Comparison of ENCODE assay signal across 10 cellular contexts in genomic region chr15:40342421-40343313, GRCh38. TPM values are rescaled to one million over a fixed set of nuclear protein-coding genes. Genes with fewer than 3 reads are reported as not detected.
A peak's percentile ranks its signal among the peaks of the same experiment; 100 is the strongest.
DNase-seq lines count a peak whose midpoint lies in the region; TF ChIP-seq lines count a peak whose summit lies in the region.
"Had no signal": no experiment of that assay in that cellular context is flagged by ENCODE, and none has a peak within 500 bp of the region (broad histone marks: within the 10 kb centered on the region; RNA-seq: fewer than 3 reads in every experiment).

No MANE protein-coding gene starts in this region.

- no peak for TF ChIP-seq CTCF in breast epithelium (IDR thresholded peaks at IDR 0.05)
- no peak for TF ChIP-seq CTCF in GM10266 (IDR thresholded peaks at IDR 0.05; ENCODE audit: control insufficient read depth, insufficient read depth, low read depth, missing control alignments)
- no peak for TF ChIP-seq CTCF in WERI-Rb-1 (IDR thresholded peaks at IDR 0.05; ENCODE audit: low read depth, low read length)

- peaks cover 18 to 39% of the 10 kb centered on the region in 2 donors for H3K4me1 ChIP-seq in breast epithelium
- H3K4me1 ChIP-seq in muscle layer of colon (ENCODE audit: insufficient read depth, low read length) = peaks cover 58% of the 10 kb centered on the region

- intact Hi-C loops in breast epithelium (cut with DNase I; ENCODE audit: low total_unique reads) = no loop called here

- no peak for TF ChIP-seq POLR2A in breast epithelium (IDR thresholded peaks at IDR 0.05)

- H3K27ac ChIP-seq in breast epithelium (peak overlapping the region; percentile 37 to 77), muscle layer of colon (ENCODE audit: low read depth, low read length) (peak overlapping the region; percentile 81), WERI-Rb-1 (no peak overlapping the region)

- no peaks in the 10 kb centered on the region for H3K36me3 ChIP-seq in breast epithelium
- no peaks in the 10 kb centered on the region for H3K36me3 ChIP-seq in muscle layer of colon (ENCODE audit: insufficient read depth, low read length)
- H3K36me3 ChIP-seq in WERI-Rb-1 = no peaks in the 10 kb centered on the region

- no peak overlapping the region for H3K9ac ChIP-seq in muscle layer of colon (ENCODE audit: low read length)

- no peaks in the 10 kb centered on the region for H3K27me3 ChIP-seq in breast epithelium
- no peaks in the 10 kb centered on the region for H3K27me3 ChIP-seq in muscle layer of colon (ENCODE audit: control insufficient read depth in 1 of 2, insufficient read depth in 2 of 2, low read length in 2 of 2)
- H3K27me3 ChIP-seq in WERI-Rb-1 (ENCODE audit: insufficient read depth, low read depth, severe bottlenecking) = no peaks in the 10 kb centered on the region

- H3K9me3 ChIP-seq in breast epithelium (no peaks in the 10 kb centered on the region), muscle layer of colon (ENCODE audit: low read length) (no peaks in the 10 kb centered on the region), WERI-Rb-1 (ENCODE audit: severe bottlenecking) (no peaks in the 10 kb centered on the region)

- H3K4me3 ChIP-seq in breast epithelium (no peak overlapping the region), muscle layer of colon (ENCODE audit: low read depth in 1 of 2, low read length in 2 of 2) (no peak overlapping the region), WERI-Rb-1 (ENCODE audit: low read depth, low read length) (no peak overlapping the region)

- peak; percentile 65 for DNase-seq in DMS53 (lab: John Stamatoyannopoulos, UW)
- no peak for DNase-seq in breast epithelium (ENCODE audit: low spot score in 2 of 2)
- DNase-seq in NCI-H2171 treated with DMSO at 0.1 percent for 48 hours (lab: John Stamatoyannopoulos, UW) = no peak
- no peak for DNase-seq in GM10266 (ENCODE audit: extremely low spot score)
- no peak for DNase-seq in WERI-Rb-1
- DNase-seq: activated CD8-positive, alpha-beta memory T cell treated with anti-CD3 and anti-CD28 coated beads, Interleukin-2, amount 50 U/mL, for 48 hours; NCI-H187; stimulated activated CD4-positive, alpha-beta T cell treated with anti-CD3 and anti-CD28 coated beads, Interleukin-4, amount 100 ng/mL, for 24 hours had no signal

RNA-seq across cellular contexts. Expression of gene CCDC9B, which starts 1.9 kb away (rescaled TPM):
- total RNA-seq in breast epithelium = 10 to 100 TPM in 1 of 3 donors, 1 to 10 TPM in 2; 4.0 to 14.1 (median 9.4) TPM

RNA-seq across cellular contexts. Expression of gene PHGR1, which starts 8.2 kb away (rescaled TPM):
- total RNA-seq in breast epithelium = 1 to 10 TPM in 2 of 3 donors, not detected in 1; 7.0 to 8.5 TPM
- total RNA-seq: H1 had no signal

RNA-seq across cellular contexts. Expression of gene DISP2, which starts 15.4 kb away (rescaled TPM):
- under 1 TPM; under 0.01 to 0.88 (median under 0.01) TPM for total RNA-seq in breast epithelium

RNA-seq across cellular contexts. Expression of gene INAFM2, which starts 19.2 kb away (rescaled TPM):
- total RNA-seq in breast epithelium = 10 to 100 TPM in 2 of 3 donors, 1 to 10 TPM in 1; 5.1 to 17.3 (median 12.5) TPM

RNA-seq across cellular contexts. Expression of gene PLCB2, which starts 34.9 kb away (rescaled TPM):
- total RNA-seq in breast epithelium = 10 to 100 TPM in 2 of 3 donors, 1 to 10 TPM in 1; 4.3 to 17.9 (median 13.6) TPM
